ENCODE assay signal across 1 cellular context in genomic region chr20:50723672-50724071, GRCh38.
TF ChIP-seq lines count a peak whose summit lies in the region.

No MANE protein-coding gene starts in this region.

TF ChIP-seq in H1, 55 proteins besides CTCF, POLR2A, EP300 and RAD21:
- TF ChIP-seq MAFK (IDR thresholded peaks at IDR 0.05; ENCODE audit: low read depth, low read length) (no peak), RFX5 (IDR thresholded peaks at IDR 0.05; ENCODE audit: borderline replicate concordance, low read depth, low read length) (no peak), NANOG (IDR thresholded peaks at IDR 0.05; ENCODE audit: insufficient read depth, low read depth, low read length, poor library complexity, severe bottlenecking) (no peak), CHD1 (IDR thresholded peaks at IDR 0.05; ENCODE audit: low read depth, low read length) (no peak), BACH1 (IDR thresholded peaks at IDR 0.05; ENCODE audit: low read length) (no peak), ASH2L (IDR thresholded peaks at IDR 0.05; ENCODE audit: low read length) (no peak), POLR2AphosphoS5 (IDR thresholded peaks at IDR 0.05; ENCODE audit: low read depth, low read length) (no peak), ZNF274 (IDR thresholded peaks at IDR 0.05; ENCODE audit: borderline replicate concordance, extremely low read depth, low read length) (no peak), USF2 (IDR thresholded peaks at IDR 0.05; ENCODE audit: low read length) (no peak), HDAC6 (IDR thresholded peaks at IDR 0.05; ENCODE audit: low read depth, low read length) (no peak), MAX (IDR thresholded peaks at IDR 0.05) (no peak), RNF2 (IDR thresholded peaks at IDR 0.05; ENCODE audit: borderline replicate concordance, low read depth, low read length, missing control alignments, poor library complexity, severe bottlenecking) (no peak), TBP (IDR thresholded peaks at IDR 0.05; ENCODE audit: low read depth, low read length) (no peak), ATF2 (IDR thresholded peaks at IDR 0.05; ENCODE audit: low read length) (no peak), NRF1 (IDR thresholded peaks at IDR 0.05; ENCODE audit: low read depth, low read length) (no peak), RBBP5 (IDR thresholded peaks at IDR 0.05; ENCODE audit: borderline replicate concordance, low read depth, low read length) (no peak), SRF (IDR thresholded peaks at IDR 0.05; ENCODE audit: low read depth, low read length) (no peak), BRCA1 (IDR thresholded peaks at IDR 0.05; ENCODE audit: low read depth, low read length) (no peak), GABPA (IDR thresholded peaks at IDR 0.05; ENCODE audit: borderline replicate concordance, insufficient read depth, low read length) (no peak)
